Comparison of ENCODE assay signal across 9 cellular contexts in the genomic region with DNA sequence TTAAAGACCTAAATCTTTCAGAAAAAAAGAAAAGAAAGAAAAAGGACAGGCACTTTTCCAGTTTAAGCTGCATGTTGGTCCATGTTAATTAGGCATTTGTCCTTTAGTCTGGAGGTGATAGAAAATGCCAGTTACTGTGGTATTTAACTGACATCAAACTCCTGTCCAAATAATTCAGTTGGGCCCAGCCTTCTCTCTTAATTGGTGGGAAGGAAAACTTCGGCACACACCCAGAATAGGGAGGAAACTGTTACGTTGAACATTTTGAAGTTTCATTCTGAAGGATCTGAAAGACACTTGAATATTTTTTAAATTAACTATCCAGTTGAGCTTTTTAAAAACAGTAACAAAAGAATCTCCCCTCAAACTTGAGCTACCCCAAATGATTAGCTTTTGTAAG. TPM values are rescaled to one million over a fixed set of nuclear protein-coding genes. Genes with fewer than 3 reads are reported as not detected.
A peak's percentile ranks its signal among the peaks of the same experiment; 100 is the strongest.
DNase-seq lines count a peak whose midpoint lies in the region; ATAC-seq and TF ChIP-seq lines count a peak whose summit lies in the region.
"Had no signal": no experiment of that assay in that cellular context is flagged by ENCODE, and none has a peak within 500 bp of the region (broad histone marks: within the 10 kb centered on the region; RNA-seq: fewer than 3 reads in every experiment).

No MANE protein-coding gene starts in this region.

- in situ Hi-C loops in IMR-90 (cut with MboI; ENCODE audit: low sequenced_read_pairs), result no loop called here

- POLR2A ChIA-PET in AG04449 (lab: Yijun Ruan, JAX), result interaction anchor here (0.6 to 1.2 kb wide), 4 partner anchors 19 to 855 kb away, joined by 3 read pairs; a partner anchor contains a TSS
- POLR2A ChIA-PET in IMR-90 (lab: Charles Lee; ENCODE audit: unreplicated experiment), result interaction anchor here (0.6 to 0.9 kb wide), 4 partner anchors 8 to 413 kb away, joined by 3 to 6 read pairs (median 3); no protein-coding TSS in a partner anchor

- peak overlapping the region; percentile 54 for H3K56ac ChIP-seq in IMR-90 (ENCODE audit: extremely low read depth, insufficient read depth, low read length)

- peak overlapping the region; percentile 54; the same call in 1 of the 2 replicates for H3K9ac ChIP-seq in IMR-90 (ENCODE audit: low read depth, low read length)

- no peak overlapping the region for H2BK20ac ChIP-seq in IMR-90 (ENCODE audit: low read depth, low read length)

- peak overlapping the region; percentile 88; the same call in 1 of the 2 replicates for H3K4me2 ChIP-seq in IMR-90 (ENCODE audit: low read depth, low read length)

- no peaks in the 10 kb centered on the region for H3K9me3 ChIP-seq in IMR-90 (ENCODE audit: control insufficient read depth, insufficient read depth, low read length)
- H3K9me3 ChIP-seq in muscle layer of duodenum (ENCODE audit: control insufficient read depth in 1 of 2, low read length in 2 of 2), result no peaks in the 10 kb centered on the region

- H2BK5ac ChIP-seq in IMR-90 (ENCODE audit: low read depth, low read length, poor library complexity, severe bottlenecking), result peak overlapping the region; percentile 53

- H3K79me1 ChIP-seq in IMR-90 (ENCODE audit: low read depth in 1 of 2, low read length in 2 of 2), result peaks cover 20 to 70% of the 10 kb centered on the region in 2 experiments

- DNase-seq in AG04449 (ENCODE audit: low read depth, low spot score) (no peak), IMR-90 (no peak), astrocyte of the hippocampus (ENCODE audit: low read depth, low spot score) (peak; percentile 24), NCI-H82 (lab: John Stamatoyannopoulos, UW) (no peak)

- ATAC-seq in IMR-90 (ENCODE audit: low read depth), result no peak
- ATAC-seq in GM18868 (IDR thresholded peaks at IDR 0.05; ENCODE audit: unreplicated experiment), result no peak
- ATAC-seq in HG03521 (IDR thresholded peaks at IDR 0.05; ENCODE audit: unreplicated experiment), result no peak
- ATAC-seq in GM18520 (IDR thresholded peaks at IDR 0.05; ENCODE audit: unreplicated experiment), result no peak

- H3K4me1 ChIP-seq in IMR-90 (ENCODE audit: control insufficient read depth, insufficient read depth, low read length) (peaks cover 14% of the 10 kb centered on the region), muscle layer of duodenum (ENCODE audit: control insufficient read depth in 1 of 2, insufficient read depth in 2 of 2, low read length in 2 of 2) (peaks cover 13 to 29% of the 10 kb centered on the region in 2 donors)

- CTCF ChIA-PET in AG04449 (lab: Yijun Ruan, JAX) (interaction anchor here (1.0 to 1.9 kb wide), 7 partner anchors 12 to 379 kb away, joined by 3 to 8 read pairs (median 4); no protein-coding TSS in a partner anchor), IMR-90 (lab: Yijun Ruan, JAX) (interaction anchor here (0.8 to 1.2 kb wide), 2 partner anchors 100 to 105 kb away, joined by 3 to 4 read pairs; no protein-coding TSS in a partner anchor)

- BruUV-seq in IMR-90 (replicated peaks; lab: Mats Ljungman, UMichigan), result no TSS peak

- H4K8ac ChIP-seq in IMR-90 (ENCODE audit: low read depth in 2 of 2, low read length in 2 of 2), result peak overlapping the region; percentile 30 to 45; a peak in 3 of 4 replicates

- H3K27me3 ChIP-seq in IMR-90 (ENCODE audit: control insufficient read depth, insufficient read depth, low read length), result no peaks in the 10 kb centered on the region
- no peaks in the 10 kb centered on the region for H3K27me3 ChIP-seq in muscle layer of duodenum (ENCODE audit: low read depth, low read length)

- dilution Hi-C loops in IMR-90 (cut with HindIII; ENCODE audit: low sequenced_read_pairs, unreplicated experiment), result no loop called here

- no peak overlapping the region for H2AK9ac ChIP-seq in IMR-90 (replicated peaks; ENCODE audit: low read depth, low read length, poor library complexity)

- H3K14ac ChIP-seq in IMR-90 (replicated peaks; ENCODE audit: low read depth, low read length), result peak overlapping the region; percentile 34; the same call in 1 of the 2 replicates

- TF ChIP-seq POLR2A in IMR-90 (IDR thresholded peaks at IDR 0.05; ENCODE audit: low read depth, low read length), result no peak

- no peak overlapping the region for H3K18ac ChIP-seq in IMR-90 (ENCODE audit: low read depth, low read length)

- no peak overlapping the region; the same call in 1 of the 2 replicates for H4K91ac ChIP-seq in IMR-90 (ENCODE audit: insufficient read depth, low read depth, low read length)

- H3K9me1 ChIP-seq in IMR-90 (ENCODE audit: insufficient read depth, low read length), result peaks cover 14% of the 10 kb centered on the region

- WGBS in IMR-90 (ENCODE audit: extremely low coverage in 2 of 2, insufficient read length in 1 of 2), 2 experiments, result no CpG with 5 or more reads among the region's 2 CpGs

- H2BK15ac ChIP-seq in IMR-90 (ENCODE audit: low read depth, low read length), result no peak overlapping the region; the same call in 2 of the 3 replicates

- TF ChIP-seq RAD21 in IMR-90 (IDR thresholded peaks at IDR 0.05; ENCODE audit: low read length), result no peak

- peak overlapping the region; percentile 39; the same call in 1 of the 2 replicates for H4K5ac ChIP-seq in IMR-90 (ENCODE audit: low read depth, low read length)

- H3K36me3 ChIP-seq in IMR-90 (ENCODE audit: control insufficient read depth, insufficient read depth, low read length) (no peaks in the 10 kb centered on the region), muscle layer of duodenum (ENCODE audit: control insufficient read depth in 1 of 2, insufficient read depth in 2 of 2, low read length in 2 of 2) (no peaks in the 10 kb centered on the region)

- TF ChIP-seq CTCF in AG04449 (IDR thresholded peaks at IDR 0.05; ENCODE audit: insufficient read depth, low read length, missing control alignments) (no peak), IMR-90 (conservative IDR thresholded peaks at IDR 0.05; ENCODE audit: low read depth, low read length) (no peak)

- H3K4ac ChIP-seq in IMR-90 (ENCODE audit: low read depth, low read length), result peak overlapping the region; percentile 21; the same call in 1 of the 2 replicates

- H3K4me3 ChIP-seq in AG04449 (ENCODE audit: low read depth, low read length), result peak overlapping the region; percentile 2; the same call in 1 of the 2 replicates
- no peak overlapping the region for H3K4me3 ChIP-seq in IMR-90 (ENCODE audit: insufficient read depth, low read depth, low read length)
- H3K4me3 ChIP-seq in muscle layer of duodenum (ENCODE audit: low read depth in 1 of 2, low read length in 2 of 2), result peak overlapping the region in 1 of 2 donors; percentile 22
- H3K4me3 ChIP-seq: lung had no signal

- H2AK5ac ChIP-seq in IMR-90 (ENCODE audit: low read depth, low read length), result no peak overlapping the region

- no peak overlapping the region for H3K27ac ChIP-seq in IMR-90 (ENCODE audit: insufficient read depth, low read length)
- H3K27ac ChIP-seq in muscle layer of duodenum (ENCODE audit: low read length), result peak overlapping the region; percentile 64

- H2BK120ac ChIP-seq in IMR-90 (ENCODE audit: low read depth, low read length), result no peak overlapping the region

- no peak overlapping the region for H2AFZ ChIP-seq in IMR-90 (replicated peaks; ENCODE audit: low read length, poor library complexity)

- intact Hi-C loops in IMR-90 (cut with micrococcal nuclease), result no loop called here

- H4K20me1 ChIP-seq in IMR-90 (ENCODE audit: insufficient read depth, low read length), result peaks cover 28% of the 10 kb centered on the region

- H3K23ac ChIP-seq in IMR-90 (ENCODE audit: low read depth, low read length), result peak overlapping the region; percentile 61; the same call in 1 of the 2 replicates

TF ChIP-seq in IMR-90, 13 proteins besides CTCF, POLR2A, EP300 and RAD21:
- TF ChIP-seq RFX5 (IDR thresholded peaks at IDR 0.05; ENCODE audit: low read depth, low read length), result no peak
- TF ChIP-seq CHD1 (IDR thresholded peaks at IDR 0.05; ENCODE audit: low read depth, low read length), result no peak
- no peak for TF ChIP-seq BHLHE40 (IDR thresholded peaks at IDR 0.05; ENCODE audit: low read depth, low read length)
- no peak for TF ChIP-seq CEBPB (IDR thresholded peaks at IDR 0.05; ENCODE audit: low read depth, low read length)
- TF ChIP-seq MAZ (IDR thresholded peaks at IDR 0.05; ENCODE audit: borderline replicate concordance, low read depth, low read length), result no peak
- TF ChIP-seq, protein P1, sequence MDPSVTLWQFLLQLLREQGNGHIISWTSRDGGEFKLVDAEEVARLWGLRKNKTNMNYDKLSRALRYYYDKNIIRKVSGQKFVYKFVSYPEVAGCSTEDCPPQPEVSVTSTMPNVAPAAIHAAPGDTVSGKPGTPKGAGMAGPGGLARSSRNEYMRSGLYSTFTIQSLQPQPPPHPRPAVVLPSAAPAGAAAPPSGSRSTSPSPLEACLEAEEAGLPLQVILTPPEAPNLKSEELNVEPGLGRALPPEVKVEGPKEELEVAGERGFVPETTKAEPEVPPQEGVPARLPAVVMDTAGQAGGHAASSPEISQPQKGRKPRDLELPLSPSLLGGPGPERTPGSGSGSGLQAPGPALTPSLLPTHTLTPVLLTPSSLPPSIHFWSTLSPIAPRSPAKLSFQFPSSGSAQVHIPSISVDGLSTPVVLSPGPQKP (IDR thresholded peaks at IDR 0.05; ENCODE audit: borderline replicate concordance, low read depth, low read length), result no peak
- no peak for TF ChIP-seq FOS (IDR thresholded peaks at IDR 0.05; ENCODE audit: low read depth, low read length)
- TF ChIP-seq, protein P2, sequence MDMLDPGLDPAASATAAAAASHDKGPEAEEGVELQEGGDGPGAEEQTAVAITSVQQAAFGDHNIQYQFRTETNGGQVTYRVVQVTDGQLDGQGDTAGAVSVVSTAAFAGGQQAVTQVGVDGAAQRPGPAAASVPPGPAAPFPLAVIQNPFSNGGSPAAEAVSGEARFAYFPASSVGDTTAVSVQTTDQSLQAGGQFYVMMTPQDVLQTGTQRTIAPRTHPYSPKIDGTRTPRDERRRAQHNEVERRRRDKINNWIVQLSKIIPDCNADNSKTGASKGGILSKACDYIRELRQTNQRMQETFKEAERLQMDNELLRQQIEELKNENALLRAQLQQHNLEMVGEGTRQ (IDR thresholded peaks at IDR 0.05; ENCODE audit: low read depth, low read length), result no peak
- TF ChIP-seq MXI1 (IDR thresholded peaks at IDR 0.05; ENCODE audit: borderline replicate concordance, low read depth, low read length), result no peak
- TF ChIP-seq MAFK (IDR thresholded peaks at IDR 0.05; ENCODE audit: low read depth, low read length), result no peak
- no peak for TF ChIP-seq RCOR1 (IDR thresholded peaks at IDR 0.05; ENCODE audit: insufficient replicate concordance, low read length)
- no peak for TF ChIP-seq SMC3 (IDR thresholded peaks at IDR 0.05; ENCODE audit: low read depth, low read length)
- no peak for TF ChIP-seq NFE2L2 (IDR thresholded peaks at IDR 0.05; ENCODE audit: low read depth, low read length)

RNA-seq across cellular contexts. Expression of a gene that starts 30.4 kb away (rescaled TPM):
- 8.4 and 8.6 TPM in 2 replicates for total RNA-seq in IMR-90 (2012; rRNA removed)
- 4.7 and 14.5 TPM in 2 replicates for polyA plus RNA-seq in IMR-90 (2012; rRNA removed)
- 2.1 and 2.4 TPM in 2 replicates for polyA plus RNA-seq in IMR-90 (2012; cell fraction: cytosol; rRNA removed)
- 13.2 and 13.5 TPM in 2 replicates for polyA plus RNA-seq in IMR-90 (2012; cell fraction: nucleus; rRNA removed; ENCODE audit: low replicate concordance)
